1 cellular context compared by ENCODE assay signal in genomic region chrX:147342197-147342596, GRCh38.
TF ChIP-seq lines count a peak whose summit lies in the region.

No MANE protein-coding gene starts in this region.

TF ChIP-seq in K562, 482 proteins besides CTCF, POLR2A, EP300 and RAD21 (continued from another document):
- TF ChIP-seq STAT6 (CRISPR knock-in tag; IDR thresholded peaks at IDR 0.05) (no peak), MAFG (tag; conservative IDR thresholded peaks at IDR 0.05) (no peak), GABPA (tag; conservative IDR thresholded peaks at IDR 0.05; ENCODE audit: low read depth) (no peak), NFIC (IDR thresholded peaks at IDR 0.05) (peak; percentile 83), ZNF212 (CRISPR knock-in tag; IDR thresholded peaks at IDR 0.05) (no peak), DIDO1 (tag; IDR thresholded peaks at IDR 0.05; ENCODE audit: low read depth) (no peak), MBD1 (CRISPR knock-in tag; IDR thresholded peaks at IDR 0.05) (no peak), GATA2 (CRISPR knock-in tag; IDR thresholded peaks at IDR 0.05) (no peak), ZNF592 (IDR thresholded peaks at IDR 0.05) (no peak)
